8 cellular contexts compared by ENCODE assay signal in the genomic region with DNA sequence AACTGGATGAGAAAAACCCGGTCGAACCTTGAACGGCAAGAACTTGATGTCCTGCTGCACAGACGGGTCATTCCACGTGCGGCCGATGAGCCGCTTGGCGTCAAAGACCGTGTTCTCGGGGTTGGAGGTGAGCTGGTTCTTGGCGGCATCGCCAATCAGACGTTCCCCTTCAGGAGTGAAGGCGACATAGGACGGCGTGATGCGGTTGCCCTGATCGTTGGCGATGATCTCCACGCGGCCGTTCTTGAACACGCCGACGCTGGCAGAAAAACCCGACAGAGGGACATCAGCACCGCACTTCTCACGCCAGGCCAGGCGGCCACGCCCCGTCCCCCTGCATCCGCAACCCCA. TPM values are rescaled to one million over a fixed set of nuclear protein-coding genes. Genes with fewer than 3 reads are reported as not detected.
DNase-seq lines count a peak whose midpoint lies in the region; ATAC-seq and TF ChIP-seq lines count a peak whose summit lies in the region.

No MANE protein-coding gene starts in this region.

- peak overlapping the region; percentile 90 for H3K4me3 ChIP-seq in coronary artery

- in situ Hi-C loops in SK-MEL-5 (cut with HindIII; ENCODE audit: low pct_unique_long_range_greater_than_20kb, low sequenced_read_pairs) (no loop called here), GM13977 (cut with MboI; ENCODE audit: low pct_unique_long_range_greater_than_20kb, low sequenced_read_pairs, unreplicated experiment) (no loop called here)

- peak; percentile 27 for ATAC-seq in HG02642 (IDR thresholded peaks at IDR 0.05; ENCODE audit: poor library complexity, unreplicated experiment)

- TF ChIP-seq CTCF in coronary artery (IDR thresholded peaks at IDR 0.05), result no peak
- no peak for TF ChIP-seq CTCF in GM13977 (IDR thresholded peaks at IDR 0.05; ENCODE audit: extremely low read depth, insufficient read depth, missing control alignments)

- DNase-seq in NCI-H146 (lab: John Stamatoyannopoulos, UW), result peak; percentile 37
- DNase-seq in NCI-H146 treated with DMSO at 0.1 percent for 48 hours (lab: John Stamatoyannopoulos, UW; ENCODE audit: unreplicated experiment), result no peak
- DNase-seq in SK-MEL-5 (ENCODE audit: low read depth, low spot score), result peak; percentile 48
- no peak for DNase-seq in coronary artery (ENCODE audit: low spot score)
- peak; percentile 91 for DNase-seq in mesenteric fat pad (ENCODE audit: low spot score)
- DNase-seq in substantia nigra (lab: John Stamatoyannopoulos, UW), result peak in 10 of 49 donors; percentile 29 to 67 (median 46)
- DNase-seq in GM13977 (ENCODE audit: low spot score), result no peak

- H3K27ac ChIP-seq in coronary artery, result peak overlapping the region; percentile 94 to 97
- peak overlapping the region; percentile 84 for H3K27ac ChIP-seq in substantia nigra (ENCODE audit: low read depth, low read length, poor library complexity, severe bottlenecking)

RNA-seq across cellular contexts. Expression of gene HSPA5, which starts 0.5 kb away (rescaled TPM):
- 65.9 and 80.6 TPM in 2 replicates for total RNA-seq in SK-MEL-5 (2014; rRNA removed; shearing (Covaris generic))
- 449 and 493 TPM in 2 replicates for polyA plus RNA-seq in SK-MEL-5 (2015; cell fraction: cytosol; rRNA removed)
- polyA plus RNA-seq in SK-MEL-5 (2015; cell fraction: nucleus; rRNA removed), result 135 and 141 TPM in 2 replicates
- total RNA-seq in mesenteric fat pad, result 286 TPM

RNA-seq across cellular contexts. Expression of gene GAPVD1, which starts 21.0 kb away (rescaled TPM):
- total RNA-seq in SK-MEL-5 (2014; rRNA removed; shearing (Covaris generic)), result 44.0 and 48.9 TPM in 2 replicates
- polyA plus RNA-seq in SK-MEL-5 (2015; cell fraction: cytosol; rRNA removed), result 26.1 and 34.4 TPM in 2 replicates
- 45.8 and 56.8 TPM in 2 replicates for polyA plus RNA-seq in SK-MEL-5 (2015; cell fraction: nucleus; rRNA removed)
- 66.8 TPM for total RNA-seq in mesenteric fat pad

RNA-seq across cellular contexts. Expression of gene RABEPK, which starts 40.3 kb away (rescaled TPM):
- 47.7 and 50.9 TPM in 2 replicates for total RNA-seq in SK-MEL-5 (2014; rRNA removed; shearing (Covaris generic))
- 31.0 and 38.6 TPM in 2 replicates for polyA plus RNA-seq in SK-MEL-5 (2015; cell fraction: cytosol; rRNA removed)
- polyA plus RNA-seq in SK-MEL-5 (2015; cell fraction: nucleus; rRNA removed), result 17.3 and 34.6 TPM in 2 replicates
- total RNA-seq in mesenteric fat pad, result 19.8 TPM

RNA-seq across cellular contexts. Expression of gene PPP6C, which starts 51.0 kb away (rescaled TPM):
- 52.6 and 55.6 TPM in 2 replicates for total RNA-seq in SK-MEL-5 (2014; rRNA removed; shearing (Covaris generic))
- 36.9 and 52.5 TPM in 2 replicates for polyA plus RNA-seq in SK-MEL-5 (2015; cell fraction: cytosol; rRNA removed)
- polyA plus RNA-seq in SK-MEL-5 (2015; cell fraction: nucleus; rRNA removed), result 13.0 and 14.1 TPM in 2 replicates
- total RNA-seq in mesenteric fat pad, result 52.7 TPM

Comparison
In these comparisons a context has a peak if more than half of its experiments do, and no peak if none do; other contexts are left out.
1. DNase-seq: peak in NCI-H146 (single experiment), SK-MEL-5 (single experiment) and mesenteric fat pad (single experiment); none in NCI-H146 treated with DMSO at 0.1 percent for 48 hours (single experiment), coronary artery (single experiment) and GM13977 (single experiment).